ENCODE assay signal across 8 cellular contexts in the genomic region with DNA sequence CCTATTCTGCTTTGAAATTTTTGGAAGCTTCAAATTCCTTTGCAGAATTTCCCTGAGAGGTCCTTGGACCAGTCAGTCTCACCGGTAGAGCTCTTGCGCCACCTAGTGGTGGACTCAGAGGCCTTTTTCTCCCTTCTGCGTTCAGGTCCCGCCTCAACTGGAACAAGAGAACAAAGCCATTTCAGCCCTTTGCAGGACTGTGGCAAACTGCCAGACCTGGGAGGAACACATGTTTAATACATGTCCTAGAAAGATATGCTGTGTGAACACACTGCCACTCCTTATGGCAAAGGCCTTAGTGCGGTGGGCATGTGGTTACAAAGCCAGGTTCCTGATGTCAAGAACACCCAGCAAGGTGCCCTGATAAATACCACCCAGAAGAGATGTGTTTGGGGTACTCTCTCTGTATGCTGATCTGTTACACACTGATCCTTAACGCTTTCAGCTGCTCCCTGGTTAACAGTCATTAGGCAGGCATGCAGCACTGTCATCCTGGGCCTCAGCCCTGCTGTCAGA.
DNase-seq lines count a peak whose midpoint lies in the region; ATAC-seq, FAIRE-seq and TF ChIP-seq lines count a peak whose summit lies in the region.

No MANE protein-coding gene starts in this region.

- H3K4me3 ChIP-seq in bronchial epithelial cell (ENCODE audit: low read depth, low read length): no peak overlapping the region

- peak; percentile 94 for FAIRE-seq in bronchial epithelial cell (lab: Jason Lieb, UNC)

- ATAC-seq in HG02943 (IDR thresholded peaks at IDR 0.05; ENCODE audit: low read depth, unreplicated experiment) (peak; percentile 72), WTC11 (peak; percentile 73)

- H3K36me3 Mint-ChIP-seq in WTC11: no peaks in the 10 kb centered on the region

- CTCF ChIA-PET in WTC11 (lab: Charles Lee): interaction anchor here (0.6 to 3.7 kb wide), 35 partner anchors 9 to 840 kb away, joined by 3 to 44 read pairs (median 4); partner anchors contain the start of genes CTBS, GNG5, SPATA1 and SSX2IP

- H3K36me3 ChIP-seq in bronchial epithelial cell (ENCODE audit: control insufficient read depth, insufficient read depth, low read length): no peaks in the 10 kb centered on the region

- H3K27me3 ChIP-seq in bronchial epithelial cell (ENCODE audit: control insufficient read depth, insufficient read depth, low read length): no peaks in the 10 kb centered on the region

- peaks cover 17% of the 10 kb centered on the region; the same call in 1 of the 2 replicates for H3K4me1 Mint-ChIP-seq in WTC11

- no peaks in the 10 kb centered on the region for H3K27me3 Mint-ChIP-seq in WTC11 (ENCODE audit: low read depth)

- no peak overlapping the region for H3K4me3 Mint-ChIP-seq in WTC11

- POLR2A ChIA-PET in WTC11 (lab: Charles Lee): no interaction called here

- no peak overlapping the region; the same call in 1 of the 2 replicates for H3K27ac Mint-ChIP-seq in WTC11

- no peaks in the 10 kb centered on the region for H3K9me3 Mint-ChIP-seq in WTC11

- peak; percentile 67 for DNase-seq in SKM-1 treated with dmso at 0.1 percent for 144 hours (lab: John Stamatoyannopoulos, UW; ENCODE audit: unreplicated experiment)
- no peak for DNase-seq in SKM-1 (lab: John Stamatoyannopoulos, UW; ENCODE audit: unreplicated experiment)
- peak; percentile 80 for DNase-seq in NCI-H2196 (lab: John Stamatoyannopoulos, UW; ENCODE audit: unreplicated experiment)
- DNase-seq in WTC11 (ENCODE audit: low spot score): peak; percentile 84
- peak; percentile 83 for DNase-seq in bronchial epithelial cell (ENCODE audit: low read depth)
- DNase-seq in kidney tubule cell (ENCODE audit: low spot score): peak; percentile 78
- DNase-seq in stimulated activated CD4-positive, alpha-beta T cell treated with anti-CD3 and anti-CD28 coated beads, Interleukin-2, amount 100 ng/mL, for 4 hours (ENCODE audit: low read depth): peak; percentile 54

- TF ChIP-seq CTCF in WTC11 (IDR thresholded peaks at IDR 0.05) (peak; percentile 92), bronchial epithelial cell (IDR thresholded peaks at IDR 0.05; ENCODE audit: insufficient read depth, low read length, severe bottlenecking) (peak; percentile 89)

TF ChIP-seq in WTC11, 78 proteins besides CTCF, POLR2A, EP300 and RAD21:
- TF ChIP-seq, protein P1, sequence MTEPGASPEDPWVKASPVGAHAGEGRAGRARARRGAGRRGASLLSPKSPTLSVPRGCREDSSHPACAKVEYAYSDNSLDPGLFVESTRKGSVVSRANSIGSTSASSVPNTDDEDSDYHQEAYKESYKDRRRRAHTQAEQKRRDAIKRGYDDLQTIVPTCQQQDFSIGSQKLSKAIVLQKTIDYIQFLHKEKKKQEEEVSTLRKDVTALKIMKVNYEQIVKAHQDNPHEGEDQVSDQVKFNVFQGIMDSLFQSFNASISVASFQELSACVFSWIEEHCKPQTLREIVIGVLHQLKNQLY (CRISPR knock-in tag; IDR thresholded peaks at IDR 0.05): no peak
- 0 out of 2 replicates have a peak, but pooled peaks have one; percentile 29 for TF ChIP-seq PRRX2 (CRISPR knock-in tag; IDR thresholded peaks at IDR 0.05)
